15 cellular contexts compared by ENCODE assay signal in genomic region chr17:40562841-40563370, GRCh38. TPM values are rescaled to one million over a fixed set of nuclear protein-coding genes. Genes with fewer than 3 reads are reported as not detected.
DNase-seq lines count a peak whose midpoint lies in the region; ATAC-seq and TF ChIP-seq lines count a peak whose summit lies in the region.
"Had no signal": no experiment of that assay in that cellular context is flagged by ENCODE, and none has a peak within 500 bp of the region (broad histone marks: within the 10 kb centered on the region; RNA-seq: fewer than 3 reads in every experiment).

No MANE protein-coding gene starts in this region.

- H3K4me3 ChIP-seq in mononuclear cell (ENCODE audit: low read length) (peak overlapping the region; percentile 83), MM.1S (ENCODE audit: low read length) (no peak overlapping the region)
- H3K4me3 ChIP-seq: stomach had no signal

- H3K9ac ChIP-seq in MM.1S (ENCODE audit: low read length), result no peak overlapping the region

- H3K4me1 ChIP-seq in mononuclear cell (ENCODE audit: insufficient read depth, low read length) (peaks cover 65% of the 10 kb centered on the region), MM.1S (ENCODE audit: low read length) (peaks cover 22% of the 10 kb centered on the region)

- H3K4me1 Mint-ChIP-seq in CD4-positive, alpha-beta T cell (ENCODE audit: low read depth), result peaks cover 83% of the 10 kb centered on the region

- H4K20me1 ChIP-seq in MM.1S (ENCODE audit: insufficient read depth, low read length), result no peaks in the 10 kb centered on the region

- H3K27ac ChIP-seq in CD4-positive, alpha-beta T cell (ENCODE audit: low read depth, low read length), result peak overlapping the region; percentile 100
- no peak overlapping the region for H3K27ac ChIP-seq in MM.1S (ENCODE audit: low read length)
- H3K27ac ChIP-seq: C4-2B, stomach had no signal

- peak overlapping the region; percentile 92 for H3K27ac Mint-ChIP-seq in CD4-positive, alpha-beta T cell

- no peak for ATAC-seq in CD4-positive, alpha-beta T cell (ENCODE audit: poor library complexity)
- no peak for ATAC-seq in sciatic nerve
- ATAC-seq: SK-N-SH treated with all-trans-retinoic acid at 6 μM for 48 hours had no signal

- peaks cover 84% of the 10 kb centered on the region for H3K36me3 Mint-ChIP-seq in CD4-positive, alpha-beta T cell (ENCODE audit: low read depth)

- H3F3A ChIP-seq in MM.1S (ENCODE audit: insufficient read depth, low read length), result peaks cover 21% of the 10 kb centered on the region

- H3K4me2 ChIP-seq in MM.1S (ENCODE audit: low read depth, low read length), result no peak overlapping the region

- POLR2A ChIA-PET in CD4-positive, alpha-beta T cell (lab: Charles Lee), result interaction anchor here (0.9 to 33.8 kb wide), 14 partner anchors 8 to 145 kb away, joined by 3 to 1290 read pairs (median 22); partner anchors contain the start of genes SMARCE1 and TOP2A

- no peaks in the 10 kb centered on the region for H3K9me3 ChIP-seq in CD4-positive, alpha-beta T cell (ENCODE audit: control insufficient read depth, low read length)
- no peaks in the 10 kb centered on the region for H3K9me3 ChIP-seq in mononuclear cell (ENCODE audit: low read depth, low read length)
- H3K9me3 ChIP-seq in MM.1S (replicated peaks; ENCODE audit: insufficient read depth, low read length), result no peaks in the 10 kb centered on the region

- no peaks in the 10 kb centered on the region for H3K36me3 ChIP-seq in MM.1S (replicated peaks; ENCODE audit: insufficient read depth, low read length)
- H3K36me3 ChIP-seq: stomach had no signal

- no peaks in the 10 kb centered on the region for H3K27me3 Mint-ChIP-seq in CD4-positive, alpha-beta T cell

- no peak for TF ChIP-seq CTCF in CD4-positive, alpha-beta T cell (IDR thresholded peaks at IDR 0.05)
- TF ChIP-seq CTCF in GM12873 (IDR thresholded peaks at IDR 0.05; ENCODE audit: insufficient read depth, low read depth, low read length, missing control alignments) (peak; percentile 23), MM.1S (IDR thresholded peaks at IDR 0.05; ENCODE audit: low read length) (no peak)

- H3K27me3 ChIP-seq in CD4-positive, alpha-beta T cell (ENCODE audit: control insufficient read depth, insufficient read depth, low read length), result no peaks in the 10 kb centered on the region
- H3K27me3 ChIP-seq in mononuclear cell (ENCODE audit: insufficient read depth, low read length) (no peaks in the 10 kb centered on the region), MM.1S (replicated peaks; ENCODE audit: insufficient read depth, low read length) (peaks cover 35% of the 10 kb centered on the region)

- H3K4me3 Mint-ChIP-seq in CD4-positive, alpha-beta T cell, result peak overlapping the region; percentile 91

- intact Hi-C loops in CD4-positive, alpha-beta T cell (cut with DNase I, micrococcal nuclease), result loop anchor here (1.0 to 10.0 kb wide), 3 partner anchors 36 to 162 kb away; no protein-coding TSS in a partner anchor
- intact Hi-C loops in sciatic nerve (cut with DNase I), result no loop called here

- no peaks in the 10 kb centered on the region for H3K79me2 ChIP-seq in MM.1S (ENCODE audit: low read length)

- no peaks in the 10 kb centered on the region for H3K9me2 ChIP-seq in MM.1S (replicated peaks; ENCODE audit: insufficient read depth, low read length)

- H3K9me3 Mint-ChIP-seq in CD4-positive, alpha-beta T cell, result no peaks in the 10 kb centered on the region

- CTCF ChIA-PET in CD4-positive, alpha-beta T cell (lab: Charles Lee), result interaction anchor here (0.8 to 13.0 kb wide), 11 partner anchors 15 to 65 kb away, joined by 3 to 288 read pairs (median 5); no protein-coding TSS in a partner anchor

- peak in 1 of 10 experiments; percentile 2 for DNase-seq in CD4-positive, alpha-beta T cell
- peak; percentile 15 for DNase-seq in activated CD8-positive, alpha-beta memory T cell treated with anti-CD3 and anti-CD28 coated beads, Interleukin-2, amount 50 U/mL, for 4 hours
- DNase-seq in sciatic nerve (ENCODE audit: low spot score), result no peak
- DNase-seq in germinal center (ENCODE audit: low spot score), result no peak
- no peak for DNase-seq in MM.1S
- DNase-seq in NCI-H1105 (lab: John Stamatoyannopoulos, UW), result no peak
- DNase-seq: Karpas-422, midbrain, NCI-H2171 treated with DMSO at 0.1 percent for 48 hours had no signal

- H2AFZ ChIP-seq in MM.1S (ENCODE audit: low read length), result no peak overlapping the region

RNA-seq across cellular contexts. Expression of gene CCR7, which starts 2.4 kb away (rescaled TPM):
- total RNA-seq in CD4-positive, alpha-beta T cell, result 100 to 1,000 TPM; 170 to 180 TPM
- total RNA-seq in mononuclear cell, result 131 TPM
- total RNA-seq in sciatic nerve, result 1.4 TPM
- total RNA-seq: pulmonary artery endothelial cell had no signal

Comparison
In these comparisons a context has a peak if more than half of its experiments do, and no peak if none do; other contexts are left out.
1. RNA of gene CCR7, which starts 2.4 kb away (total RNA-seq): 170 to 180 TPM in CD4-positive, alpha-beta T cell and 131 TPM in mononuclear cell (single experiment); 1.4 TPM in sciatic nerve (single experiment); every median in the first group is over 10 times any median in the second.